Comparison of ENCODE assay signal across 28 cellular contexts in the genomic region with DNA sequence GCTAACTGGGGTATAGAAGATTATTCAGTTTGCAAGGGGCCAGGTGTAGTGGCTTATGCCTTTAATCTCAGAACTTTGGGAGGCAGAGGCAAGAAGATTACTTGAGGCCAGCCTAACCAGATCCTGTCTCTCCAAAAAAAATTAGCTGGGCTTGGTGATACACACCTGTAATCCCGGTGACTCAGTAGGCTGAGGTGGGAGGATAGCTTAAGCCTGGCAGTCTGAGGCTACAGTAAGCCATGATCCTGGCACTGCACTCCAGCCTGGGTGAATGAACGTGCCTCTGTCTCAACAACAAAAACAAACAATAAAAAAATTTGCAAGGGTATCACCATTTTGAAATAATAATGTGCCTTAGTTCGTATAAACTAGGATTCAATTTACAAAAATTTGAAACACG. TPM values are rescaled to one million over a fixed set of nuclear protein-coding genes. Genes with fewer than 3 reads are reported as not detected.
"Had no signal": no experiment of that assay in that cellular context is flagged by ENCODE, and none has a peak within 500 bp of the region (broad histone marks: within the 10 kb centered on the region; RNA-seq: fewer than 3 reads in every experiment).

No MANE protein-coding gene starts in this region.

- H3K4me1 ChIP-seq: left lung, lower lobe of right lung, sigmoid colon, spleen, suprapubic skin, tibial artery, upper lobe of right lung had no signal

- H3K36me3 ChIP-seq: left lung, lower lobe of right lung, ovary, sigmoid colon, spleen, suprapubic skin, thoracic aorta, tibial artery, upper lobe of right lung had no signal

- H3K9me3 ChIP-seq: left lung, lower lobe of right lung, mucosa of descending colon, ovary, sigmoid colon, spleen, suprapubic skin, thoracic aorta, tibial artery, upper lobe of right lung had no signal

- FAIRE-seq: islet of Langerhans, kidney, urothelium cell line had no signal

- H3K27me3 ChIP-seq: left lung, ovary, sigmoid colon, spleen, tibial artery, upper lobe of right lung had no signal

- DNase-seq: hypothalamus; immature natural killer cell; kidney; left colon; left lung; lower lobe of right lung; midbrain; mucosa of descending colon; naive thymus-derived CD4-positive, alpha-beta T cell; ovary; retina; right cardiac atrium; sigmoid colon; small intestine; spleen; stimulated activated CD4-positive, alpha-beta T cell treated with anti-CD3 and anti-CD28 coated beads, Interleukin-4, amount 100 ng/mL, for 24 hours; stimulated activated naive CD4-positive, alpha-beta T cell; tibial artery; trophoblast cell; upper lobe of right lung had no signal

- H3K27ac ChIP-seq: left lung, lower lobe of right lung, ovary, sigmoid colon, spleen, suprapubic skin, thoracic aorta, tibial artery, upper lobe of right lung had no signal

- ATAC-seq: left colon, left lung, mucosa of descending colon, right cardiac atrium, upper lobe of right lung had no signal

- H3K4me3 ChIP-seq: left lung, lower lobe of right lung, mucosa of descending colon, ovary, sigmoid colon, spleen, suprapubic skin, thoracic aorta, tibial artery, upper lobe of right lung had no signal

RNA-seq across cellular contexts. Expression of gene BAAT, which starts 51.3 kb away (rescaled TPM):
- total RNA-seq: left colon, lower lobe of right lung, mesenteric fat pad, omental fat pad, progenitor cell of endocrine pancreas, sigmoid colon, subcutaneous adipose tissue had no signal
- polyA plus RNA-seq: immature natural killer cell; naive thymus-derived CD4-positive, alpha-beta T cell; ovary had no signal
